8 cellular contexts compared by ENCODE assay signal in the genomic region with DNA sequence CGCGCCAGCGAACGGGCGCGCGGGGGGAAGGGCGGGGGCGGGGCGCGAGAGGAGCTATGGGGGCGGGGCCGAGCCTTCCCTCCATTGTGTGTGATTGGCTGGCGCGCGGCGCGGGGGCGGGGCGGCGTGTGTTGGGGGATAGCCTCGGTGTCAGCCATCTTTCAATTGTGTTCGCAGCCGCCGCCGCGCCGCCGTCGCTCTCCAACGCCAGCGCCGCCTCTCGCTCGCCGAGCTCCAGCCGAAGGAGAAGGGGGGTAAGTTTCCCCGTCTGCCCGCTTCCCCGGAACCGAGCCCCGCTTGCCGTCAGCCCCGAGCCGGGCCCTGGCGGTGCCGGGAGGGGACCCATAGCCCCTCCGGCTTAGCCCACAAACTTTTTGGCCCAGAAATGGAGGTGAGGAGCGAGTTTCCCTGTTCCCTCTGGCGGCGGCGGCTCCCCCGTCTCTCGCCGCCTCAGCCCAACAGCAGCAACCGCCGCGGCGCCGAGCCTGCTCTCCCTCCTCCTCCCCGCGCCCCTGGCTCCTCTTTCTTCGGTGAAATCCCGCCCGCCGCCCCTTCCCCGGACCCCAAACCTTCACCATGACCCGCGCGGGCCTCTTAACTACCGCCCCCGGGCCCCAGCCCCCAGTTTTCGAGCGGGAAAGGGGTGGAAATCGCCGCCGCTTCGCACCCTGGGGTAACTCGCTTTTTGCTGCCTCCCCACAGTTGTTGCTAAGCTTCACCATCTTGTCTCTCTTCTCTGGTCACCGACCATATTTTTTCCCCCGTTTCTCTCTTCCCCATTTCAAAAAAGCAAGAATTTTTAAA. TPM values are rescaled to one million over a fixed set of nuclear protein-coding genes. Genes with fewer than 3 reads are reported as not detected.
A peak's percentile ranks its signal among the peaks of the same experiment; 100 is the strongest.
DNase-seq lines count a peak whose midpoint lies in the region; FAIRE-seq and TF ChIP-seq lines count a peak whose summit lies in the region.

A gene (plus strand): TSS at position 159 of the 804 bp plus-strand sequence. CDS start 1,636 bp downstream, outside the sequence.

- H3K4me3 ChIP-seq in HFF-Myc (replicated peaks; ENCODE audit: low read depth, low read length), result peak within 1 kb of the TSS; percentile 78
- peak within 1 kb of the TSS; percentile 95 to 97 for H3K4me3 ChIP-seq in neutrophil (ENCODE audit: low read depth in 1 of 2, low read length in 1 of 2)

- peak; percentile 46 for DNase-seq in GM04503 (ENCODE audit: low read depth)
- DNase-seq in HFF-Myc (ENCODE audit: extremely low read depth, low read depth), result peak; percentile 61
- DNase-seq in NAMALWA (ENCODE audit: low spot score), result peak; percentile 94
- peak; percentile 94 for DNase-seq in SK-MEL-5 (ENCODE audit: low read depth, low spot score)
- peak; percentile 99 for DNase-seq in activated naive CD4-positive, alpha-beta T cell treated with Interleukin-2 at 50 U/mL for 16 hours
- DNase-seq in frontal cortex (ENCODE audit: low spot score in 2 of 2), result peak; percentile 94 to 97
- peak; percentile 64 to 99 (median 95) for DNase-seq in substantia nigra (lab: John Stamatoyannopoulos, UW)

- H3K4me1 ChIP-seq in neutrophil (ENCODE audit: control insufficient read depth in 1 of 2, insufficient read depth in 1 of 2, low read depth in 1 of 2, low read length in 1 of 2), result peaks cover 56 to 57% of the 10 kb centered on the region in 2 experiments

- H3K27me3 ChIP-seq in neutrophil, result no peaks in the 10 kb centered on the region

- peaks cover 7% of the 10 kb centered on the region for H3K9me3 ChIP-seq in neutrophil

- H3K27ac ChIP-seq in neutrophil, result peak within 1 kb of the TSS; percentile 100
- peak within 1 kb of the TSS; percentile 99 for H3K27ac ChIP-seq in substantia nigra (ENCODE audit: low read depth, low read length, poor library complexity, severe bottlenecking)

- no peak for FAIRE-seq in frontal cortex (lab: Jason Lieb, UNC)

- H3K36me3 ChIP-seq in neutrophil, result peaks cover 52% of the 10 kb centered on the region

- TF ChIP-seq CTCF in HFF-Myc (IDR thresholded peaks at IDR 0.05; ENCODE audit: low read depth, low read length, missing control alignments), result no peak
- peak; percentile 56 for TF ChIP-seq CTCF in neutrophil (IDR thresholded peaks at IDR 0.05)

- in situ Hi-C loops in SK-MEL-5 (cut with HindIII; ENCODE audit: low pct_unique_long_range_greater_than_20kb, low sequenced_read_pairs), result no loop called here

RNA-seq across cellular contexts. Expression of the gene that starts here (rescaled TPM):
- total RNA-seq in SK-MEL-5 (2014; rRNA removed; shearing (Covaris generic)), result 217 and 228 TPM in 2 replicates
- polyA plus RNA-seq in SK-MEL-5 (2015; cell fraction: cytosol; rRNA removed), result 473 and 575 TPM in 2 replicates
- 104 and 120 TPM in 2 replicates for polyA plus RNA-seq in SK-MEL-5 (2015; cell fraction: nucleus; rRNA removed)
- total RNA-seq in frontal cortex, result 377 TPM

Comparison
In these comparisons a context has a peak if more than half of its experiments do, and no peak if none do; other contexts are left out.
1. Peak in every context shown above with its lines: DNase-seq, H3K4me3 ChIP-seq and H3K27ac ChIP-seq.
2. DNase-seq: peak in every context shown above with its lines; median percentile 99 in activated naive CD4-positive, alpha-beta T cell treated with Interleukin-2 at 50 U/mL for 16 hours; 96 in frontal cortex; 95 in substantia nigra; 94 in NAMALWA; 94 in SK-MEL-5; 61 in HFF-Myc; 46 in GM04503.